ENCODE assay signal across 14 cellular contexts in the genomic region with DNA sequence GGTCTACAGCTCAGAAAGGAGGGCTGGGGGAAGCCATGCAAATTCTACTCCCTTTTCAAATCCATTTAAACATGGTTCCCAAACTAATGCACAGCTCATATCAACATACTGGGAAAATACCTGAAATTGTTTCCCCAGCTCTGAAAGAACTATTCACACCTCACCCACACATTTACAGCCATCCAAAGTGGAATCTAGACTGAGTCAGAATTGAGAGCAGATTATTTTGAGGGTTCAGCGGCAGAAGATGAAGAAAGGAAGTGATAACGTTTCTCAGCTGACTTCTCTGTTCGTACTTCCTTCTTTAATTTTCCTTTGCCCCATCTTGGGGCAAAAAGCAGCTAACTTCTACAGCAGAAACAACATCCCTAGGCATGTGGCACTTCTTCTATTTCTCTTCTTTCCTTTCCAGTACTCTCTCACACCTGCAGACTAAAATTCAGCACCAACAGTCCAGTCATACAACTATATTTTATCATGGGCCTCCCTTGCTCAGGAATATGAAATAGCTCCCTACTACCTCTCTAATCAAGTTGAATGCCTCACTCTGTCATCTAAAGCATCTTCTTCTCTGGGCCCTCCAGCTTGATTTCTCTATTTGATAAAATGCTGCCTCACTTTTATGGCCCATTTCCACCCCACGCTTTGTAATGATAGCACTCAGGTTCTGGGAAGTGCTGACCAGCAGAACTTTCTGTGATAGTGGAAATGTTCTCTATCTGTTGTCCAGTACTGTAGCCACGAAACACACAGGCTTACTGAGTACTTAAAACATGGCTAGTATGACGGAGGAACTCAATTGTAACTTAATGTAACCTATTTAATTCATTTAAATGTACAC. TPM values are rescaled to one million over a fixed set of nuclear protein-coding genes. Genes with fewer than 3 reads are reported as not detected.
DNase-seq lines count a peak whose midpoint lies in the region; FAIRE-seq and TF ChIP-seq lines count a peak whose summit lies in the region.
"Had no signal": no experiment of that assay in that cellular context is flagged by ENCODE, and none has a peak within 500 bp of the region (broad histone marks: within the 10 kb centered on the region; RNA-seq: fewer than 3 reads in every experiment).

No MANE protein-coding gene starts in this region.

- H3K9me3 Mint-ChIP-seq in activated CD4-positive, alpha-beta T cell treated with anti-CD3 and anti-CD28 coated beads, Interleukin-2, amount 10 ng/mL, durations not matched to agents 7 days and 5 days = peaks cover 2% of the 10 kb centered on the region
- no peaks in the 10 kb centered on the region for H3K9me3 Mint-ChIP-seq in T-helper 2 cell treated with Interferon-gamma antibody and Interleukin-4, amounts not matched to agents 5 μg/mL and 100 μg/mL, for 36 hours

- no peak overlapping the region for H3K4me3 ChIP-seq in subcutaneous abdominal adipose tissue (ENCODE audit: low read depth in 1 of 5, low read length in 5 of 5)
- H3K4me3 ChIP-seq: prostate gland had no signal

- no peaks in the 10 kb centered on the region for H3K27me3 ChIP-seq in subcutaneous abdominal adipose tissue (ENCODE audit: control insufficient read depth in 5 of 5, insufficient read depth in 4 of 5, low read length in 5 of 5)
- H3K27me3 ChIP-seq: brain microvascular endothelial cell had no signal

- no peaks in the 10 kb centered on the region for H3K27me3 Mint-ChIP-seq in activated CD4-positive, alpha-beta T cell treated with anti-CD3 and anti-CD28 coated beads, Interleukin-2, amount 10 ng/mL, durations not matched to agents 7 days and 5 days
- H3K27me3 Mint-ChIP-seq in T-helper 2 cell treated with Interferon-gamma antibody and Interleukin-4, amounts not matched to agents 5 μg/mL and 100 μg/mL, for 36 hours (ENCODE audit: low read depth) = no peaks in the 10 kb centered on the region

- peak overlapping the region; percentile 54 for H3K27ac ChIP-seq in subcutaneous abdominal adipose tissue (ENCODE audit: low read depth, low read length)
- H3K27ac ChIP-seq: brain microvascular endothelial cell had no signal

- H3K27ac Mint-ChIP-seq in activated CD4-positive, alpha-beta T cell treated with anti-CD3 and anti-CD28 coated beads, Interleukin-2, amount 10 ng/mL, durations not matched to agents 7 days and 5 days = peak overlapping the region; percentile 99
- peak overlapping the region; percentile 98 for H3K27ac Mint-ChIP-seq in T-helper 2 cell treated with Interferon-gamma antibody and Interleukin-4, amounts not matched to agents 5 μg/mL and 100 μg/mL, for 36 hours

- H3K36me3 Mint-ChIP-seq in activated CD4-positive, alpha-beta T cell treated with anti-CD3 and anti-CD28 coated beads, Interleukin-2, amount 10 ng/mL, durations not matched to agents 7 days and 5 days (ENCODE audit: low read depth) = peaks cover 70% of the 10 kb centered on the region
- H3K36me3 Mint-ChIP-seq in T-helper 2 cell treated with Interferon-gamma antibody and Interleukin-4, amounts not matched to agents 5 μg/mL and 100 μg/mL, for 36 hours (ENCODE audit: low read depth) = peaks cover 57% of the 10 kb centered on the region

- H3K9ac ChIP-seq in subcutaneous abdominal adipose tissue (ENCODE audit: low read length in 5 of 5) = no peak overlapping the region

- H3K4me3 Mint-ChIP-seq in activated CD4-positive, alpha-beta T cell treated with anti-CD3 and anti-CD28 coated beads, Interleukin-2, amount 10 ng/mL, durations not matched to agents 7 days and 5 days = peak overlapping the region; percentile 53
- peak overlapping the region; percentile 63 for H3K4me3 Mint-ChIP-seq in T-helper 2 cell treated with Interferon-gamma antibody and Interleukin-4, amounts not matched to agents 5 μg/mL and 100 μg/mL, for 36 hours

- peaks cover 8 to 75% (median 41%) of the 10 kb centered on the region in 5 donors for H3K4me1 ChIP-seq in subcutaneous abdominal adipose tissue (ENCODE audit: control insufficient read depth in 5 of 5, insufficient read depth in 5 of 5, low read length in 5 of 5)
- H3K4me1 ChIP-seq: prostate gland had no signal

- CTCF ChIA-PET in activated CD4-positive, alpha-beta T cell treated with anti-CD3 and anti-CD28 coated beads, Interleukin-2, amount 10 ng/mL, durations not matched to agents 7 days and 5 days (lab: Charles Lee) = interaction anchor here (0.6 to 1.6 kb wide), 5 partner anchors 9 to 575 kb away, joined by 3 to 6 read pairs (median 4); no protein-coding TSS in a partner anchor

- H3K4me1 Mint-ChIP-seq in activated CD4-positive, alpha-beta T cell treated with anti-CD3 and anti-CD28 coated beads, Interleukin-2, amount 10 ng/mL, durations not matched to agents 7 days and 5 days = peaks cover 100% of the 10 kb centered on the region
- peaks cover 93% of the 10 kb centered on the region for H3K4me1 Mint-ChIP-seq in T-helper 2 cell treated with Interferon-gamma antibody and Interleukin-4, amounts not matched to agents 5 μg/mL and 100 μg/mL, for 36 hours (ENCODE audit: low read depth)

- FAIRE-seq in H54 (lab: Jason Lieb, UNC) = no peak
- FAIRE-seq: A204.1 had no signal

- H3K9me3 ChIP-seq in subcutaneous abdominal adipose tissue (ENCODE audit: control insufficient read depth in 5 of 5, low read length in 5 of 5) = no peaks in the 10 kb centered on the region
- H3K9me3 ChIP-seq: prostate gland had no signal

- no peak for TF ChIP-seq POLR2A in H54 (IDR thresholded peaks at IDR 0.05; ENCODE audit: low read depth, low read length)

- no peaks in the 10 kb centered on the region for H3K36me3 ChIP-seq in subcutaneous abdominal adipose tissue (ENCODE audit: control insufficient read depth in 5 of 5, insufficient read depth in 5 of 5, low read length in 5 of 5)
- H3K36me3 ChIP-seq: brain microvascular endothelial cell, prostate gland had no signal

- no peak for DNase-seq in activated CD4-positive, alpha-beta T cell treated with anti-CD3 and anti-CD28 coated beads, Interleukin-2, amount 10 ng/mL, durations not matched to agents 7 days and 5 days
- DNase-seq in activated CD4-positive, alpha-beta T cell treated with anti-CD3 and anti-CD28 coated beads for 4 hours = no peak
- DNase-seq in T-helper 2 cell treated with Interferon-gamma antibody and Interleukin-4, amounts not matched to agents 5 μg/mL and 100 μg/mL, for 36 hours (ENCODE audit: low spot score) = peak; percentile 54
- peak; percentile 48 for DNase-seq in germinal center (ENCODE audit: low spot score)
- no peak for DNase-seq in dedifferentiated amniotic fluid mesenchymal stem cell (ENCODE audit: extremely low spot score)
- DNase-seq in H54 (ENCODE audit: insufficient read length, low spot score) = no peak
- no peak for DNase-seq in NCI-H2107 (lab: John Stamatoyannopoulos, UW)
- DNase-seq: hypothalamus, NCI-H2081 treated with DMSO at 0.1 percent for 48 hours, T1000 had no signal

- POLR2A ChIA-PET in activated CD4-positive, alpha-beta T cell treated with anti-CD3 and anti-CD28 coated beads, Interleukin-2, amount 10 ng/mL, durations not matched to agents 7 days and 5 days (lab: Charles Lee) = no interaction called here

RNA-seq across cellular contexts. Expression of a gene that starts 35.9 kb away (rescaled TPM):
- 10 to 100 TPM; 94.9 to 97.8 TPM for total RNA-seq in activated CD4-positive, alpha-beta T cell treated with anti-CD3 and anti-CD28 coated beads, Interleukin-2, amount 10 ng/mL, durations not matched to agents 7 days and 5 days

Comparison
In these comparisons a context has a peak if more than half of its experiments do, and no peak if none do; other contexts are left out.
1. DNase-seq: peak in T-helper 2 cell treated with Interferon-gamma antibody and Interleukin-4, amounts not matched to agents 5 μg/mL and 100 μg/mL, for 36 hours (single experiment) and germinal center (single experiment); none in activated CD4-positive, alpha-beta T cell treated with anti-CD3 and anti-CD28 coated beads, Interleukin-2, amount 10 ng/mL, durations not matched to agents 7 days and 5 days (single experiment), activated CD4-positive, alpha-beta T cell treated with anti-CD3 and anti-CD28 coated beads for 4 hours (0 of 2), dedifferentiated amniotic fluid mesenchymal stem cell (single experiment), H54 (single experiment) and NCI-H2107 (single experiment).